8 cellular contexts compared by ENCODE assay signal in genomic region chr4:2935762-2936743, GRCh38. TPM values are rescaled to one million over a fixed set of nuclear protein-coding genes. Genes with fewer than 3 reads are reported as not detected.
DNase-seq lines count a peak whose midpoint lies in the region; ATAC-seq and TF ChIP-seq lines count a peak whose summit lies in the region.

No MANE protein-coding gene starts in this region.

- peak overlapping the region; percentile 90 for H3K27ac ChIP-seq in effector memory CD4-positive, alpha-beta T cell (ENCODE audit: insufficient read depth, low read length, poor library complexity, severe bottlenecking)
- H3K27ac ChIP-seq in aorta (ENCODE audit: low read depth in 1 of 2, low read length in 2 of 2) = no peak overlapping the region

- peaks cover 57% of the 10 kb centered on the region for H3K4me1 ChIP-seq in effector memory CD4-positive, alpha-beta T cell (ENCODE audit: control insufficient read depth, insufficient read depth, low read length, poor library complexity, severe bottlenecking)
- H3K4me1 ChIP-seq in aorta (ENCODE audit: control insufficient read depth in 1 of 2, insufficient read depth in 2 of 2, low read length in 2 of 2) = no peaks in the 10 kb centered on the region

- H3K4me3 Mint-ChIP-seq in activated B cell treated with CpG ODN at 0.5 μM for 24 hours (peak overlapping the region; percentile 83), neural crest cell (peak overlapping the region; percentile 90)

- CTCF ChIA-PET in activated B cell treated with CpG ODN at 0.5 μM for 24 hours (lab: Charles Lee) = interaction anchor here (0.9 to 2.1 kb wide), 4 partner anchors 12 to 27 kb away, joined by 3 to 7 read pairs (median 4); partner anchors contain the start of genes GRK4 and NOP14

- 79 to 82% methylated on average over 20 of the region's 20 CpGs for WGBS in aorta, 2 donors

- H3K9me3 ChIP-seq in effector memory CD4-positive, alpha-beta T cell (ENCODE audit: control insufficient read depth, low read length) = no peaks in the 10 kb centered on the region
- no peaks in the 10 kb centered on the region for H3K9me3 ChIP-seq in aorta (ENCODE audit: control insufficient read depth, low read length)

- no peak for TF ChIP-seq CTCF in activated B cell treated with CpG ODN at 0.5 μM for 24 hours (IDR thresholded peaks at IDR 0.05)
- TF ChIP-seq CTCF in neural crest cell (conservative IDR thresholded peaks at IDR 0.05) = no peak

- intact Hi-C loops in activated B cell treated with CpG ODN at 0.5 μM for 24 hours (cut with micrococcal nuclease) = loop anchor here (10.0 kb wide), 2 partner anchors 521 to 691 kb away; partner anchors contain the start of genes CFAP99, HAUS3, POLN and ZFYVE28
- intact Hi-C loops in aorta (cut with DNase I) = loop anchor here in 1 of 2 donors (10.0 kb wide), 1 partner anchor 171 kb away; no protein-coding TSS in a partner anchor

- POLR2A ChIA-PET in activated B cell treated with CpG ODN at 0.5 μM for 24 hours (lab: Charles Lee) = interaction anchor here (0.5 to 4.0 kb wide), 14 partner anchors 8 to 1073 kb away, joined by 3 to 31 read pairs (median 5); partner anchors contain the start of genes GRK4 and NOP14

- peaks cover 32% of the 10 kb centered on the region for H3K36me3 ChIP-seq in effector memory CD4-positive, alpha-beta T cell (ENCODE audit: control insufficient read depth, insufficient read depth, low read length)
- H3K36me3 ChIP-seq in aorta (ENCODE audit: control insufficient read depth in 1 of 2, insufficient read depth in 2 of 2, low read length in 1 of 2) = peaks cover 0 to 5% of the 10 kb centered on the region in 2 donors

- H3K27ac Mint-ChIP-seq in activated B cell treated with CpG ODN at 0.5 μM for 24 hours (peak overlapping the region; percentile 76), neural crest cell (ENCODE audit: unreplicated experiment) (no peak overlapping the region)

- H3K36me3 Mint-ChIP-seq in activated B cell treated with CpG ODN at 0.5 μM for 24 hours (ENCODE audit: low read depth) = peaks cover 54% of the 10 kb centered on the region
- no peaks in the 10 kb centered on the region for H3K36me3 Mint-ChIP-seq in neural crest cell (ENCODE audit: low read depth)

- H3K27me3 ChIP-seq in effector memory CD4-positive, alpha-beta T cell (replicated peaks; ENCODE audit: control insufficient read depth, insufficient read depth, low read length, poor library complexity, severe bottlenecking) = no peaks in the 10 kb centered on the region
- H3K27me3 ChIP-seq in aorta (ENCODE audit: control insufficient read depth in 1 of 2, insufficient read depth in 2 of 2, low read length in 1 of 2) = no peaks in the 10 kb centered on the region

- H3K4me1 Mint-ChIP-seq in activated B cell treated with CpG ODN at 0.5 μM for 24 hours (peaks cover 59% of the 10 kb centered on the region), neural crest cell (peaks cover 24% of the 10 kb centered on the region)

- peak overlapping the region; percentile 97 for H3K4me3 ChIP-seq in effector memory CD4-positive, alpha-beta T cell (ENCODE audit: insufficient read depth, low read depth, low read length, poor library complexity, severe bottlenecking)
- peak overlapping the region; percentile 67 to 86 for H3K4me3 ChIP-seq in aorta (ENCODE audit: low read length in 2 of 2)

- ATAC-seq in activated B cell treated with CpG ODN at 0.5 μM for 24 hours (ENCODE audit: low read depth) (no peak), aorta (ENCODE audit: low FRiP score) (no peak), HG03469 (IDR thresholded peaks at IDR 0.05; ENCODE audit: unreplicated experiment) (no peak)

- peak; percentile 83 for DNase-seq in activated naive CD4-positive, alpha-beta T cell treated with Interleukin-2 at 50 U/mL for 16 hours
- no peak for DNase-seq in activated naive CD4-positive, alpha-beta T cell (lab: John Stamatoyannopoulos, UW)
- peak; percentile 12 for DNase-seq in activated B cell treated with CpG ODN at 0.5 μM for 24 hours
- DNase-seq in effector memory CD4-positive, alpha-beta T cell = peak; percentile 37 to 66 (median 56)
- no peak for DNase-seq in neural crest cell (ENCODE audit: low read depth, low spot score)
- DNase-seq in aorta = peak; percentile 25 to 67
- no peak for DNase-seq in AG08395 (ENCODE audit: low spot score)

- H3K27me3 Mint-ChIP-seq in activated B cell treated with CpG ODN at 0.5 μM for 24 hours (no peaks in the 10 kb centered on the region), neural crest cell (ENCODE audit: low read depth) (peaks cover 4% of the 10 kb centered on the region)

- H3K9me3 Mint-ChIP-seq in activated B cell treated with CpG ODN at 0.5 μM for 24 hours (no peaks in the 10 kb centered on the region), neural crest cell (no peaks in the 10 kb centered on the region)

RNA-seq across cellular contexts. Expression of gene NOP14, which starts 27.2 kb away (rescaled TPM):
- total RNA-seq in activated B cell treated with CpG ODN at 0.5 μM for 24 hours = 56.3 and 57.3 TPM in 2 replicates
- 46.6 and 49.2 TPM in 2 replicates for total RNA-seq in neural crest cell
- total RNA-seq in aorta = 10 to 100 TPM; 15.0 to 15.5 TPM
- 1 to 10 TPM; 8.0 to 8.5 TPM for polyA plus RNA-seq in aorta

RNA-seq across cellular contexts. Expression of gene GRK4, which starts 27.3 kb away (rescaled TPM):
- total RNA-seq in activated B cell treated with CpG ODN at 0.5 μM for 24 hours (1.4 and 2.1 TPM in 2 replicates), neural crest cell (8.9 and 11.6 TPM in 2 replicates), aorta (10 to 100 TPM in 1 of 2 donors, 1 to 10 TPM in 1; 3.6 to 10.3 TPM)
- 10 to 100 TPM in 1 of 2 donors, 1 to 10 TPM in 1; 4.1 to 10.8 TPM for polyA plus RNA-seq in aorta

Comparison
In these comparisons a context has a peak if more than half of its experiments do, and no peak if none do; other contexts are left out.
1. DNase-seq: peak in activated naive CD4-positive, alpha-beta T cell treated with Interleukin-2 at 50 U/mL for 16 hours (single experiment), activated B cell treated with CpG ODN at 0.5 μM for 24 hours (single experiment), effector memory CD4-positive, alpha-beta T cell (3 of 3) and aorta (2 of 2); none in activated naive CD4-positive, alpha-beta T cell (0 of 4), neural crest cell (single experiment) and AG08395 (single experiment).